12 cellular contexts compared by ENCODE assay signal in the genomic region with DNA sequence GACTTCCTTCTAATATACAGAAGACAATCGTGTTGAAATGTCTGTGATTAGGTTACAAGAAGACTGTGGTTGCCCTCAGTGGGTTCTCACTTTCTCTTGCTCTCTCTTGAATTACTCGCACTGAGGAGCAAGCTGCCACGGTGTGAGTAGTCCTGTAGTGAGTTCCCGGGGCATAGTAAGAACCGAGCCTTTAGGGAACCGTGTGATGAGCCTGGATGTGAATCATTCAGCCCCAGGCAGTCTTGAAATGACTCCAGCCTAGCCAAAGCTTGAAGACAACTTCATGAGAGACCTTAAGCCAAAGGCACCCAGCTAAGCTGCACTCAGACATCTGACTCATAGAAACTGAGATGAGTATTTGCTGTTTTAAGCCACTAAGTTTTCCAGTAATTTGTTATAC.
DNase-seq lines count a peak whose midpoint lies in the region; ATAC-seq lines count a peak whose summit lies in the region.
"Had no signal": no experiment of that assay in that cellular context is flagged by ENCODE, and none has a peak within 500 bp of the region (broad histone marks: within the 10 kb centered on the region; RNA-seq: fewer than 3 reads in every experiment).

No MANE protein-coding gene starts in this region.

- DNase-seq in HCEC 1CT (peak; percentile 26), M059J (ENCODE audit: low read depth) (peak; percentile 87), cerebellar nuclear complex (lab: John Stamatoyannopoulos, UW) (no peak), dermis blood vessel endothelial cell (no peak), NCI-H446 (lab: John Stamatoyannopoulos, UW) (no peak), NCI-H1092 treated with DMSO at 0.1 percent for 48 hours (lab: John Stamatoyannopoulos, UW) (no peak)
- DNase-seq: activated CD4-positive, alpha-beta T cell treated with anti-CD3 and anti-CD28 coated beads, Interleukin-2, amount 10 ng/mL, durations not matched to agents 24 days and 14 days; HFFc6; NCI-H2081; Right ventricle myocardium superior had no signal

- ATAC-seq in GM18520 (IDR thresholded peaks at IDR 0.05; ENCODE audit: unreplicated experiment) (peak; percentile 75), esophagus mucosa (peak; percentile 58)

Comparison
In these comparisons a context has a peak if more than half of its experiments do, and no peak if none do; other contexts are left out.
1. DNase-seq: peak in HCEC 1CT (single experiment) and M059J (single experiment); none in cerebellar nuclear complex (0 of 2), dermis blood vessel endothelial cell (single experiment), NCI-H446 (0 of 2) and NCI-H1092 treated with DMSO at 0.1 percent for 48 hours (single experiment).